In the genomic region with DNA sequence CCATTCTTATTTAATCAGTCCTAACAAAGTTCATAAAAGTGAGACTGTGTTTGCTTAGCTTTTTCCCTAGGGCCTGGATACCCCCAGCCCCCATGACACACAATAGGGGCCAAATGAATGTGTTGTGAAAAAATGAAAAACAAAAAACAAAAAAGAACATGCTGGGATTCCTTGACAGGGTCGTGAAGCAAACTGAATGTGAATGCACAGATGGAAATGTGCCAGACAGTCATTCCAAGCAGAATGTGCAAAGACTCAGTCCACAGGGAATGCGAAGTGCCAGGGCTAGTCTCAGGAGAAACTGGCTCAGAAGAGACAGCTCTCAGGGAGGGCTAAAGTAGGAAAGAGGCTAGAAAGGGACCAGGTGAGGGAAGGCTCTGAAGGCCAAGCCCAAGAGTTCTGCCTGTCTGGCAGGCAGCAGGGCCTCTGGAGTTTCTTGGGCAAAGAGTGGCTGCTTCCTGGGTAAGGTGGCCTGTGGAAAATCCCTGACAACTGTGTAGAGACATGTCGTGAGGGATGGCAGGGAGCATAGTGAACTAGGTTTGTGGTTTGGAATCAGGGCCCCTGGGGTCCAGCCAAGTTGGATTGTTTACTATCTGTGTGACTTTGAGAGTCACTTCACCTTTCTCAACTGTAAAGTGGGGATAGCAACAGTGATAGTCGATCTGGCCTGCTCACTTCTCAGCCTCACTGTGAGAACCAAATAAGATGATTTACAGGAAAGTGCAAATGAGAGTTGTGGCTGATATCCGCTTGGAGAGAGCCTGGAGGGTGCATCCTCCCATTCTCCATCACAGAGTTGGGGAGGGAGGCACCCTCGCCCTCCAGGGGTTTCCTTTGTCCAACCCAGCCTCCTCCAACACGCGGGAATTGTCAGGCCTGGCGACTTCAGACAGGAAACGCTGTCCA, we compare ENCODE assay signal across 1 cellular context.
TF ChIP-seq lines count a peak whose summit lies in the region.

No MANE protein-coding gene starts in this region.

TF ChIP-seq in HepG2, 621 proteins besides CTCF, POLR2A, EP300 and RAD21 (continued from another document):
- TF ChIP-seq SNAPC4 (CRISPR knock-in tag; IDR thresholded peaks at IDR 0.05) (0 out of 2 replicates have a peak, but pooled peaks have one; percentile 43), POLR2AphosphoS5 (IDR thresholded peaks at IDR 0.05; ENCODE audit: low read depth, low read length) (no peak), NFATC3 (CRISPR knock-in tag; IDR thresholded peaks at IDR 0.05) (no peak), ZNF318 (CRISPR knock-in tag; IDR thresholded peaks at IDR 0.05) (no peak), ZNF292 (CRISPR knock-in tag; IDR thresholded peaks at IDR 0.05; ENCODE audit: borderline replicate concordance, low read depth) (0 out of 2 replicates have a peak, but pooled peaks have one; percentile 31), SP4 (CRISPR knock-in tag; IDR thresholded peaks at IDR 0.05) (no peak), PHF21A (CRISPR knock-in tag; IDR thresholded peaks at IDR 0.05) (peak; percentile 66; the same call in 1 of the 2 replicates), FOXK2 (IDR thresholded peaks at IDR 0.05) (no peak), RARA (CRISPR knock-in tag; IDR thresholded peaks at IDR 0.05) (no peak), SNRNP70 (IDR thresholded peaks at IDR 0.05; ENCODE audit: low read depth, low read length) (no peak), RBFOX2 (IDR thresholded peaks at IDR 0.05; ENCODE audit: low read depth, low read length) (no peak), ZNF816 (CRISPR knock-in tag; IDR thresholded peaks at IDR 0.05; ENCODE audit: borderline replicate concordance) (0 out of 2 replicates have a peak, but pooled peaks have one; percentile 69), NAIF1 (CRISPR knock-in tag; IDR thresholded peaks at IDR 0.05; ENCODE audit: borderline replicate concordance) (0 out of 2 replicates have a peak, but pooled peaks have one; percentile 63), ZC3H13 (CRISPR knock-in tag; IDR thresholded peaks at IDR 0.05) (no peak), USF2 (IDR thresholded peaks at IDR 0.05; ENCODE audit: low read depth, low read length) (no peak), USF2 (CRISPR knock-in tag; IDR thresholded peaks at IDR 0.05; ENCODE audit: borderline replicate concordance) (peak; percentile 32; the same call in 1 of the 2 replicates), ZNF580 (CRISPR knock-in tag; IDR thresholded peaks at IDR 0.05; ENCODE audit: borderline replicate concordance, low read depth) (no peak), HDAC1 (CRISPR knock-in tag; IDR thresholded peaks at IDR 0.05) (no peak), PHF20 (CRISPR knock-in tag; IDR thresholded peaks at IDR 0.05) (no peak), ZNF558 (CRISPR knock-in tag; IDR thresholded peaks at IDR 0.05; ENCODE audit: borderline replicate concordance) (no peak), ZNF546 (CRISPR knock-in tag; conservative IDR thresholded peaks at IDR 0.05) (no peak), ZNF33B (CRISPR knock-in tag; IDR thresholded peaks at IDR 0.05) (no peak; the same call in 1 of the 2 replicates), ZBTB4 (CRISPR knock-in tag; IDR thresholded peaks at IDR 0.05; ENCODE audit: borderline replicate concordance) (no peak)
- TF ChIP-seq, protein P1, sequence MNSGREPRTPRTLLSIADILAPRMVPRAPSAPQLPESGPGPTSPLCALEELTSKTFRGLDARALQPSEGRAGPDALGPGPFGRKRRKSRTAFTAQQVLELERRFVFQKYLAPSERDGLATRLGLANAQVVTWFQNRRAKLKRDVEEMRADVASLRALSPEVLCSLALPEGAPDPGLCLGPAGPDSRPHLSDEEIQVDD (CRISPR knock-in tag; IDR thresholded peaks at IDR 0.05; ENCODE audit: borderline replicate concordance) = no peak
TF ChIP-seq in HepG2: peak in this region for 17.
